1 cellular context compared by ENCODE assay signal in the genomic region with DNA sequence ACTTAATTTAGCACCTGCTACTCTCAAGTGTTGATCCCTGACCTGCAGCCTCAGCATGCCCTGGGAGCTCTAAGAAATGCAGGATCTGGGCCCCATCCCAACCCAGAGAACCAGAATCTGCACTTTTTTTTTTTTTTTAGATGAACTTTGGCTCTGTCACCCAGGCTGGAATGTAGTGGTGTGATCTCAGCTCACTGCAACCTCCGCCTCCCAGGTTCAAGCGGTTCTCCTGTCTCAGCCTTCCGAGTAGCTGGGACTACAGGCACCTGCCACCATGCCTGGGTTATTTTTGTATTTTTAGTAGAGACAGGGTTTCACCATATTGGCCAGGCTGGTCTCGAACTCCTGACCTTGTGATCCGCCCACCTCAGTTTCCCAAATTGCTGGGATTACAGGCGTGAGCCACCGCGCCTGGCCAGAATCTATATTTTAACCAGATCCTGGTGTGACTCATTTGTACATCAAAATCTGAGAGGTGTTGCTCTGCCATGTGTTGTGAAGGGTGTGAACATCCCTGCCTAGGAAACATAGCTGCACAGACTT.
TF ChIP-seq lines count a peak whose summit lies in the region.
"Not testable (repeated sequence)": the region's sequence is repeated elsewhere in the genome, so short reads cannot be mapped to it uniquely, and the experiment has no call there.

No MANE protein-coding gene starts in this region.

TF ChIP-seq in HepG2, 621 proteins besides CTCF, POLR2A, EP300 and RAD21 (continued from another document and continues in another):
- TF ChIP-seq, protein P1, sequence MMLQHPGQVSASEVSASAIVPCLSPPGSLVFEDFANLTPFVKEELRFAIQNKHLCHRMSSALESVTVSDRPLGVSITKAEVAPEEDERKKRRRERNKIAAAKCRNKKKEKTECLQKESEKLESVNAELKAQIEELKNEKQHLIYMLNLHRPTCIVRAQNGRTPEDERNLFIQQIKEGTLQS (CRISPR knock-in tag; IDR thresholded peaks at IDR 0.05): 0 out of 2 replicates have a peak, but pooled peaks have one; percentile 42
- TF ChIP-seq ZNF709 (CRISPR knock-in tag; IDR thresholded peaks at IDR 0.05) (0 out of 2 replicates have a peak, but pooled peaks have one; percentile 30), ZSCAN25 (CRISPR knock-in tag; IDR thresholded peaks at IDR 0.05) (peak; percentile 23; the same call in 1 of the 2 replicates), TP53 (CRISPR knock-in tag; conservative IDR thresholded peaks at IDR 0.05) (0 out of 2 replicates have a peak, but pooled peaks have one; percentile 26), ZNF101 (CRISPR knock-in tag; IDR thresholded peaks at IDR 0.05; ENCODE audit: borderline replicate concordance, low read depth) (peak; percentile 61; the same call in 1 of the 2 replicates), ZMYM2 (CRISPR knock-in tag; IDR thresholded peaks at IDR 0.05) (peak; percentile 89), CBX5 (CRISPR knock-in tag; IDR thresholded peaks at IDR 0.05; ENCODE audit: borderline replicate concordance) (peak; percentile 23; the same call in 1 of the 2 replicates), ZNF430 (CRISPR knock-in tag; IDR thresholded peaks at IDR 0.05) (0 out of 2 replicates have a peak, but pooled peaks have one; percentile 40), ZNF781 (CRISPR knock-in tag; IDR thresholded peaks at IDR 0.05; ENCODE audit: borderline replicate concordance, not compliant biosample characterization) (peak; percentile 24), RXRB (CRISPR knock-in tag; IDR thresholded peaks at IDR 0.05; ENCODE audit: borderline replicate concordance) (peak; percentile 86; the same call in 1 of the 2 replicates), ZMYM3 (CRISPR knock-in tag; IDR thresholded peaks at IDR 0.05) (peak; percentile 94), ZSCAN31 (CRISPR knock-in tag; IDR thresholded peaks at IDR 0.05; ENCODE audit: low read depth) (peak; percentile 64; the same call in 1 of the 2 replicates), ZNF350 (CRISPR knock-in tag; IDR thresholded peaks at IDR 0.05; ENCODE audit: borderline replicate concordance, low read depth) (peak; percentile 59; the same call in 1 of the 2 replicates), ZNF614 (CRISPR knock-in tag; IDR thresholded peaks at IDR 0.05; ENCODE audit: borderline replicate concordance) (peak; percentile 63; the same call in 1 of the 2 replicates), STAG1 (CRISPR knock-in tag; IDR thresholded peaks at IDR 0.05) (peak; percentile 16), NR2F2 (IDR thresholded peaks at IDR 0.05; ENCODE audit: borderline replicate concordance, low read depth) (peak; percentile 22; the same call in 1 of the 2 replicates), MEF2D (CRISPR knock-in tag; IDR thresholded peaks at IDR 0.05) (peak; percentile 55; the same call in 1 of the 2 replicates), TBX2 (CRISPR knock-in tag; IDR thresholded peaks at IDR 0.05; ENCODE audit: borderline replicate concordance) (peak; percentile 87), MYC (CRISPR knock-in tag; IDR thresholded peaks at IDR 0.05; ENCODE audit: borderline replicate concordance) (0 out of 2 replicates have a peak, but pooled peaks have one; percentile 39), PHF21A (CRISPR knock-in tag; IDR thresholded peaks at IDR 0.05) (peak; percentile 85), ZNF563 (CRISPR knock-in tag; IDR thresholded peaks at IDR 0.05) (peak; percentile 39; the same call in 1 of the 2 replicates)
- TF ChIP-seq, protein P2, sequence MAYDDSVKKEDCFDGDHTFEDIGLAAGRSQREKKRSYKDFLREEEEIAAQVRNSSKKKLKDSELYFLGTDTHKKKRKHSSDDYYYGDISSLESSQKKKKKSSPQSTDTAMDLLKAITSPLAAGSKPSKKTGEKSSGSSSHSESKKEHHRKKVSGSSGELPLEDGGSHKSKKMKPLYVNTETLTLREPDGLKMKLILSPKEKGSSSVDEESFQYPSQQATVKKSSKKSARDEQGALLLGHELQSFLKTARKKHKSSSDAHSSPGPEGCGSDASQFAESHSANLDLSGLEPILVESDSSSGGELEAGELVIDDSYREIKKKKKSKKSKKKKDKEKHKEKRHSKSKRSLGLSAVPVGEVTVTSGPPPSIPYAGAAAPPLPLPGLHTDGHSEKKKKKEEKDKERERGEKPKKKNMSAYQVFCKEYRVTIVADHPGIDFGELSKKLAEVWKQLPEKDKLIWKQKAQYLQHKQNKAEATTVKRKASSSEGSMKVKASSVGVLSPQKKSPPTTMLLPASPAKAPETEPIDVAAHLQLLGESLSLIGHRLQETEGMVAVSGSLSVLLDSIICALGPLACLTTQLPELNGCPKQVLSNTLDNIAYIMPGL (CRISPR knock-in tag; IDR thresholded peaks at IDR 0.05; ENCODE audit: borderline replicate concordance in 1 of 2, low read depth in 1 of 2): 0 out of 4 replicates have a peak, but pooled peaks of 1 of the 2 experiments have one; percentile 18
- TF ChIP-seq, protein P3, sequence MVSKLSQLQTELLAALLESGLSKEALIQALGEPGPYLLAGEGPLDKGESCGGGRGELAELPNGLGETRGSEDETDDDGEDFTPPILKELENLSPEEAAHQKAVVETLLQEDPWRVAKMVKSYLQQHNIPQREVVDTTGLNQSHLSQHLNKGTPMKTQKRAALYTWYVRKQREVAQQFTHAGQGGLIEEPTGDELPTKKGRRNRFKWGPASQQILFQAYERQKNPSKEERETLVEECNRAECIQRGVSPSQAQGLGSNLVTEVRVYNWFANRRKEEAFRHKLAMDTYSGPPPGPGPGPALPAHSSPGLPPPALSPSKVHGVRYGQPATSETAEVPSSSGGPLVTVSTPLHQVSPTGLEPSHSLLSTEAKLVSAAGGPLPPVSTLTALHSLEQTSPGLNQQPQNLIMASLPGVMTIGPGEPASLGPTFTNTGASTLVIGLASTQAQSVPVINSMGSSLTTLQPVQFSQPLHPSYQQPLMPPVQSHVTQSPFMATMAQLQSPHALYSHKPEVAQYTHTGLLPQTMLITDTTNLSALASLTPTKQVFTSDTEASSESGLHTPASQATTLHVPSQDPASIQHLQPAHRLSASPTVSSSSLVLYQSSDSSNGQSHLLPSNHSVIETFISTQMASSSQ (IDR thresholded peaks at IDR 0.05; ENCODE audit: low read depth): not testable (repeated sequence)
- TF ChIP-seq, protein P3 (CRISPR knock-in tag; IDR thresholded peaks at IDR 0.05; ENCODE audit: borderline replicate concordance): peak; percentile 31; the same call in 1 of the 2 replicates
- TF ChIP-seq, protein P4, sequence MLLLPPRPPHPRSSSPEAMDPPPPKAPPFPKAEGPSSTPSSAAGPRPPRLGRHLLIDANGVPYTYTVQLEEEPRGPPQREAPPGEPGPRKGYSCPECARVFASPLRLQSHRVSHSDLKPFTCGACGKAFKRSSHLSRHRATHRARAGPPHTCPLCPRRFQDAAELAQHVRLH (CRISPR knock-in tag; IDR thresholded peaks at IDR 0.05; ENCODE audit: borderline replicate concordance, low read depth): peak; percentile 53; the same call in 1 of the 2 replicates
- TF ChIP-seq, protein P5, sequence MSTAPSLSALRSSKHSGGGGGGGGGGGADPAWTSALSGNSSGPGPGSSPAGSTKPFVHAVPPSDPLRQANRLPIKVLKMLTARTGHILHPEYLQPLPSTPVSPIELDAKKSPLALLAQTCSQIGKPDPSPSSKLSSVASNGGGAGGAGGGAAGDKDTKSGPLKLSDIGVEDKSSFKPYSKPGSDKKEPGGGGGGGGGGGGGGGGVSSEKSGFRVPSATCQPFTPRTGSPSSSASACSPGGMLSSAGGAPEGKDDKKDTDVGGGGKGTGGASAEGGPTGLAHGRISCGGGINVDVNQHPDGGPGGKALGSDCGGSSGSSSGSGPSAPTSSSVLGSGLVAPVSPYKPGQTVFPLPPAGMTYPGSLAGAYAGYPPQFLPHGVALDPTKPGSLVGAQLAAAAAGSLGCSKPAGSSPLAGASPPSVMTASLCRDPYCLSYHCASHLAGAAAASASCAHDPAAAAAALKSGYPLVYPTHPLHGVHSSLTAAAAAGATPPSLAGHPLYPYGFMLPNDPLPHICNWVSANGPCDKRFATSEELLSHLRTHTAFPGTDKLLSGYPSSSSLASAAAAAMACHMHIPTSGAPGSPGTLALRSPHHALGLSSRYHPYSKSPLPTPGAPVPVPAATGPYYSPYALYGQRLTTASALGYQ (CRISPR knock-in tag; IDR thresholded peaks at IDR 0.05): peak; percentile 67; the same call in 1 of the 2 replicates
- TF ChIP-seq, protein P6, sequence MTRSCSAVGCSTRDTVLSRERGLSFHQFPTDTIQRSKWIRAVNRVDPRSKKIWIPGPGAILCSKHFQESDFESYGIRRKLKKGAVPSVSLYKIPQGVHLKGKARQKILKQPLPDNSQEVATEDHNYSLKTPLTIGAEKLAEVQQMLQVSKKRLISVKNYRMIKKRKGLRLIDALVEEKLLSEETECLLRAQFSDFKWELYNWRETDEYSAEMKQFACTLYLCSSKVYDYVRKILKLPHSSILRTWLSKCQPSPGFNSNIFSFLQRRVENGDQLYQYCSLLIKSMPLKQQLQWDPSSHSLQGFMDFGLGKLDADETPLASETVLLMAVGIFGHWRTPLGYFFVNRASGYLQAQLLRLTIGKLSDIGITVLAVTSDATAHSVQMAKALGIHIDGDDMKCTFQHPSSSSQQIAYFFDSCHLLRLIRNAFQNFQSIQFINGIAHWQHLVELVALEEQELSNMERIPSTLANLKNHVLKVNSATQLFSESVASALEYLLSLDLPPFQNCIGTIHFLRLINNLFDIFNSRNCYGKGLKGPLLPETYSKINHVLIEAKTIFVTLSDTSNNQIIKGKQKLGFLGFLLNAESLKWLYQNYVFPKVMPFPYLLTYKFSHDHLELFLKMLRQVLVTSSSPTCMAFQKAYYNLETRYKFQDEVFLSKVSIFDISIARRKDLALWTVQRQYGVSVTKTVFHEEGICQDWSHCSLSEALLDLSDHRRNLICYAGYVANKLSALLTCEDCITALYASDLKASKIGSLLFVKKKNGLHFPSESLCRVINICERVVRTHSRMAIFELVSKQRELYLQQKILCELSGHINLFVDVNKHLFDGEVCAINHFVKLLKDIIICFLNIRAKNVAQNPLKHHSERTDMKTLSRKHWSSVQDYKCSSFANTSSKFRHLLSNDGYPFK (CRISPR knock-in tag; IDR thresholded peaks at IDR 0.05; ENCODE audit: borderline replicate concordance): 0 out of 2 replicates have a peak, but pooled peaks have one; percentile 32
- TF ChIP-seq, protein P7, sequence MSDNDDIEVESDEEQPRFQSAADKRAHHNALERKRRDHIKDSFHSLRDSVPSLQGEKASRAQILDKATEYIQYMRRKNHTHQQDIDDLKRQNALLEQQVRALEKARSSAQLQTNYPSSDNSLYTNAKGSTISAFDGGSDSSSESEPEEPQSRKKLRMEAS (IDR thresholded peaks at IDR 0.05): peak; percentile 32; the same call in 1 of the 2 replicates
- TF ChIP-seq, protein P8, sequence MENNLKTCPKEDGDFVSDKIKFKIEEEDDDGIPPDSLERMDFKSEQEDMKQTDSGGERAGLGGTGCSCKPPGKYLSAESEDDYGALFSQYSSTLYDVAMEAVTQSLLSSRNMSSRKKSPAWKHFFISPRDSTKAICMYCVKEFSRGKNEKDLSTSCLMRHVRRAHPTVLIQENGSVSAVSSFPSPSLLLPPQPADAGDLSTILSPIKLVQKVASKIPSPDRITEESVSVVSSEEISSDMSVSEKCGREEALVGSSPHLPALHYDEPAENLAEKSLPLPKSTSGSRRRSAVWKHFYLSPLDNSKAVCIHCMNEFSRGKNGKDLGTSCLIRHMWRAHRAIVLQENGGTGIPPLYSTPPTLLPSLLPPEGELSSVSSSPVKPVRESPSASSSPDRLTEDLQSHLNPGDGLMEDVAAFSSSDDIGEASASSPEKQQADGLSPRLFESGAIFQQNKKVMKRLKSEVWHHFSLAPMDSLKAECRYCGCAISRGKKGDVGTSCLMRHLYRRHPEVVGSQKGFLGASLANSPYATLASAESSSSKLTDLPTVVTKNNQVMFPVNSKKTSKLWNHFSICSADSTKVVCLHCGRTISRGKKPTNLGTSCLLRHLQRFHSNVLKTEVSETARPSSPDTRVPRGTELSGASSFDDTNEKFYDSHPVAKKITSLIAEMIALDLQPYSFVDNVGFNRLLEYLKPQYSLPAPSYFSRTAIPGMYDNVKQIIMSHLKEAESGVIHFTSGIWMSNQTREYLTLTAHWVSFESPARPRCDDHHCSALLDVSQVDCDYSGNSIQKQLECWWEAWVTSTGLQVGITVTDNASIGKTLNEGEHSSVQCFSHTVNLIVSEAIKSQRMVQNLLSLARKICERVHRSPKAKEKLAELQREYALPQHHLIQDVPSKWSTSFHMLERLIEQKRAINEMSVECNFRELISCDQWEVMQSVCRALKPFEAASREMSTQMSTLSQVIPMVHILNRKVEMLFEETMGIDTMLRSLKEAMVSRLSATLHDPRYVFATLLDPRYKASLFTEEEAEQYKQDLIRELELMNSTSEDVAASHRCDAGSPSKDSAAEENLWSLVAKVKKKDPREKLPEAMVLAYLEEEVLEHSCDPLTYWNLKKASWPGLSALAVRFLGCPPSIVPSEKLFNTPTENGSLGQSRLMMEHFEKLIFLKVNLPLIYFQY (CRISPR knock-in tag; IDR thresholded peaks at IDR 0.05; ENCODE audit: borderline replicate concordance): peak; percentile 95
- TF ChIP-seq, protein P9, sequence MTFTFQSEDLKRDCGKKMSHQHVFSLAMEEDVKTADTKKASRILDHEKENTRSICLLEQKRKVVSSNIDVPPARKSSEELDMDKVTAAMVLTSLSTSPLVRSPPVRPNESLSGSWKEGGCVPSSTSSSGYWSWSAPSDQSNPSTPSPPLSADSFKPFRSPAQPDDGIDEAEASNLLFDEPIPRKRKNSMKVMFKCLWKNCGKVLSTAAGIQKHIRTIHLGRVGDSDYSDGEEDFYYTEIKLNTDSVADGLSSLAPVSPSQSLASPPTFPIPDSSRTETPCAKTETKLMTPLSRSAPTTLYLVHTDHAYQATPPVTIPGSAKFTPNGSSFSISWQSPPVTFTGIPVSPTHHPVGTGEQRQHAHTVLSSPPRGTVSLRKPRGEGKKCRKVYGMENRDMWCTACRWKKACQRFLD (CRISPR knock-in tag; IDR thresholded peaks at IDR 0.05; ENCODE audit: borderline replicate concordance): peak; percentile 67; the same call in 1 of the 2 replicates
- TF ChIP-seq, protein P10, sequence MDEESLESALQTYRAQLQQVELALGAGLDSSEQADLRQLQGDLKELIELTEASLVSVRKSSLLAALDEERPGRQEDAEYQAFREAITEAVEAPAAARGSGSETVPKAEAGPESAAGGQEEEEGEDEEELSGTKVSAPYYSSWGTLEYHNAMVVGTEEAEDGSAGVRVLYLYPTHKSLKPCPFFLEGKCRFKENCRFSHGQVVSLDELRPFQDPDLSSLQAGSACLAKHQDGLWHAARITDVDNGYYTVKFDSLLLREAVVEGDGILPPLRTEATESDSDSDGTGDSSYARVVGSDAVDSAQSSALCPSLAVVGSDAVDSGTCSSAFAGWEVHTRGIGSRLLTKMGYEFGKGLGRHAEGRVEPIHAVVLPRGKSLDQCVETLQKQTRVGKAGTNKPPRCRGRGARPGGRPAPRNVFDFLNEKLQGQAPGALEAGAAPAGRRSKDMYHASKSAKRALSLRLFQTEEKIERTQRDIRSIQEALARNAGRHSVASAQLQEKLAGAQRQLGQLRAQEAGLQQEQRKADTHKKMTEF (CRISPR knock-in tag; IDR thresholded peaks at IDR 0.05): peak; percentile 65
